In the genomic region with DNA sequence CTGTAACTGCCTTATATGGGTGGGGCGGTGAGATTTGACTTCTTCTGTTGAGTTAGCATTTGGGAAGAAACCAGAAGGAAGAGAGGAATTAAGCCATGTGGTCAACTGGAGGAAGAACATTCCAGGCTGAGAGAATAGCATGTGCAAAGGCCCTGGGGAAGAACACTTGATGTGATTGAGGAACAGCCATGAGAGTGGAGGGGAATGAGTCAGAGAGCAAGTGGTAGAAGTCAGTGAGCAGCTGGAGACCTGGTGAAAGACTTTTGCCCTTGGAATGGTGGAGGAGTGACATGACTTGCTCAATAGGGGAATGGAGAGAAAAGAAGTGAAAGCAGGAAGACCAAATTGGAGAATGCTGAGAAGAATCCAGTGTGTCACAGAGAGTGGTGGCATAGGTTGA, we compare ENCODE assay signal across 2 cellular contexts.
A peak's percentile ranks its signal among the peaks of the same experiment; 100 is the strongest.
TF ChIP-seq lines count a peak whose summit lies in the region.

No MANE protein-coding gene starts in this region.

TF ChIP-seq in HEK293, 187 proteins besides CTCF, POLR2A, EP300 and RAD21:
- TF ChIP-seq ZNF48 (tag by site-specific recombination; IDR thresholded peaks at IDR 0.05) (no peak), ZNF623 (tag by site-specific recombination; IDR thresholded peaks at IDR 0.05) (peak; percentile 64), ZNF239 (tag by site-specific recombination; IDR thresholded peaks at IDR 0.05) (no peak)
TF ChIP-seq in HEK293: peak in this region for 1.

TF ChIP-seq in IMR-90, 13 proteins besides CTCF, POLR2A, EP300 and RAD21:
- TF ChIP-seq FOS (IDR thresholded peaks at IDR 0.05; ENCODE audit: low read depth, low read length) (no peak), RFX5 (IDR thresholded peaks at IDR 0.05; ENCODE audit: low read depth, low read length) (no peak), BHLHE40 (IDR thresholded peaks at IDR 0.05; ENCODE audit: low read depth, low read length) (no peak), CHD1 (IDR thresholded peaks at IDR 0.05; ENCODE audit: low read depth, low read length) (no peak), RCOR1 (IDR thresholded peaks at IDR 0.05; ENCODE audit: insufficient replicate concordance, low read length) (no peak), SMC3 (IDR thresholded peaks at IDR 0.05; ENCODE audit: low read depth, low read length) (no peak), MXI1 (IDR thresholded peaks at IDR 0.05; ENCODE audit: borderline replicate concordance, low read depth, low read length) (no peak), NFE2L2 (IDR thresholded peaks at IDR 0.05; ENCODE audit: low read depth, low read length) (no peak), MAZ (IDR thresholded peaks at IDR 0.05; ENCODE audit: borderline replicate concordance, low read depth, low read length) (no peak), CEBPB (IDR thresholded peaks at IDR 0.05; ENCODE audit: low read depth, low read length) (no peak)
- TF ChIP-seq, protein P1, sequence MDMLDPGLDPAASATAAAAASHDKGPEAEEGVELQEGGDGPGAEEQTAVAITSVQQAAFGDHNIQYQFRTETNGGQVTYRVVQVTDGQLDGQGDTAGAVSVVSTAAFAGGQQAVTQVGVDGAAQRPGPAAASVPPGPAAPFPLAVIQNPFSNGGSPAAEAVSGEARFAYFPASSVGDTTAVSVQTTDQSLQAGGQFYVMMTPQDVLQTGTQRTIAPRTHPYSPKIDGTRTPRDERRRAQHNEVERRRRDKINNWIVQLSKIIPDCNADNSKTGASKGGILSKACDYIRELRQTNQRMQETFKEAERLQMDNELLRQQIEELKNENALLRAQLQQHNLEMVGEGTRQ (IDR thresholded peaks at IDR 0.05; ENCODE audit: low read depth, low read length), result no peak
- TF ChIP-seq, protein P2, sequence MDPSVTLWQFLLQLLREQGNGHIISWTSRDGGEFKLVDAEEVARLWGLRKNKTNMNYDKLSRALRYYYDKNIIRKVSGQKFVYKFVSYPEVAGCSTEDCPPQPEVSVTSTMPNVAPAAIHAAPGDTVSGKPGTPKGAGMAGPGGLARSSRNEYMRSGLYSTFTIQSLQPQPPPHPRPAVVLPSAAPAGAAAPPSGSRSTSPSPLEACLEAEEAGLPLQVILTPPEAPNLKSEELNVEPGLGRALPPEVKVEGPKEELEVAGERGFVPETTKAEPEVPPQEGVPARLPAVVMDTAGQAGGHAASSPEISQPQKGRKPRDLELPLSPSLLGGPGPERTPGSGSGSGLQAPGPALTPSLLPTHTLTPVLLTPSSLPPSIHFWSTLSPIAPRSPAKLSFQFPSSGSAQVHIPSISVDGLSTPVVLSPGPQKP (IDR thresholded peaks at IDR 0.05; ENCODE audit: borderline replicate concordance, low read depth, low read length), result no peak
TF ChIP-seq in IMR-90: peak in this region for 0.
